In the genomic region with DNA sequence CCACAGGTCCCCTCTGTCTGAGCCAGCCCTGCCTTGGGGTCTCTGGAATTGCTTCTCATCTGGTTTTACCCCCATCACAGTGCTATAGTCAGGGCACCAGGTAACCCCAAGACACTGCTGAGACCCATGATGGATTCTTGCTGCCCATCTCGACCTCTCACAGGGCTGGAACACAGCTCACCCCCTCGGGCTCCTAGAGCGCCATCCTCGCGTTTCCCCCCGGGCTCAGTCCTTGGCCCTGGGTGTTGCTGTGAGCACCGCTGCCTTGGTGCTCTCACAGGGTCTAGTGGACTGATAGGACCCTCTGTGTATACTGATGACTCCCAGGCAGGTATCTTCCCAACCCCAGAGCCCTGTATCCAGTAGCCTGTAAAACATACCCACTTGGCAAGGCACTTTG, we compare ENCODE assay signal across 1 cellular context.
TF ChIP-seq lines count a peak whose summit lies in the region.

No MANE protein-coding gene starts in this region.

TF ChIP-seq in HepG2, 621 proteins besides CTCF, POLR2A, EP300 and RAD21:
- TF ChIP-seq PHF8 (CRISPR knock-in tag; IDR thresholded peaks at IDR 0.05) (no peak), SP1 (IDR thresholded peaks at IDR 0.05) (no peak), SP1 (CRISPR knock-in tag; IDR thresholded peaks at IDR 0.05) (no peak), ATF7-NPFF (CRISPR knock-in tag; IDR thresholded peaks at IDR 0.05; ENCODE audit: low read depth) (no peak)
- TF ChIP-seq, protein P1, sequence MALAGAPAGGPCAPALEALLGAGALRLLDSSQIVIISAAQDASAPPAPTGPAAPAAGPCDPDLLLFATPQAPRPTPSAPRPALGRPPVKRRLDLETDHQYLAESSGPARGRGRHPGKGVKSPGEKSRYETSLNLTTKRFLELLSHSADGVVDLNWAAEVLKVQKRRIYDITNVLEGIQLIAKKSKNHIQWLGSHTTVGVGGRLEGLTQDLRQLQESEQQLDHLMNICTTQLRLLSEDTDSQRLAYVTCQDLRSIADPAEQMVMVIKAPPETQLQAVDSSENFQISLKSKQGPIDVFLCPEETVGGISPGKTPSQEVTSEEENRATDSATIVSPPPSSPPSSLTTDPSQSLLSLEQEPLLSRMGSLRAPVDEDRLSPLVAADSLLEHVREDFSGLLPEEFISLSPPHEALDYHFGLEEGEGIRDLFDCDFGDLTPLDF (CRISPR knock-in tag; IDR thresholded peaks at IDR 0.05), result no peak
TF ChIP-seq in HepG2: peak in this region for 0.
